Comparison of ENCODE assay signal across 8 cellular contexts in the genomic region with DNA sequence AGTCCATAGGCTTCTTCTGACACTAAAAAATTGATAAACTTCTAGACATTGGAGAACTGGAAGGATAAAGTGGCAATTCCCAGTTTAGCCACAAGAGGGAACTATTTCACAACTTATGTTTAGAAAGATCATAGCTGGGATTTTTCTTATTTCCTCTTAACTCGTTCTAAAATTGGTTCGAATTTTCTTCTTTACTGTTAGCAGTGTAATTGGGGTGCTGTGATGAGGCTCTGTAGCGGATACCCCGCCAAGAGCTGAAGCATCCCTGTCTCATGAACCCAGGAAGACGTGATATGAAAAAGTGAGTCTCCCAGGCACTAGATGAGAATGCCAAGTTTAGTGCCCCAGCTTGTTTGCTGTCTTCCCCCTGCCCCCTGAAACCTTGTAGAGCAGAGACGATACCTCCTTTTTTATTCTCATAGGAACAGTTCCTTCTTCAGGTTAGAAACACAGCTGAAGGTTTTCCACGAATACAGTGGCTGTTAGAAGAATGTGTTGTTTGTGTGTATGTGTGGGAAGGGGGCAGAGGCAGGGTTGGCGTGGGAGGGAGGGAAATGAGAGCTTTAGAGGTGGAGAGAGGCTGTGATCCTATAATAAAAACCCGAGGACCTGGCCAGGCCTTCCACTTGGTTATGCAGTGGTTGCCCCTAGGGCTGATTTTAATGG.
DNase-seq lines count a peak whose midpoint lies in the region; ATAC-seq and TF ChIP-seq lines count a peak whose summit lies in the region.

No MANE protein-coding gene starts in this region.

- no peak overlapping the region for H2BK5ac ChIP-seq in H9 (ENCODE audit: insufficient read length, low read length)

- H4K20me1 ChIP-seq in H9 (ENCODE audit: control insufficient read depth, insufficient read depth, insufficient read length): no peaks in the 10 kb centered on the region

- H3K27me3 ChIP-seq in H9 (ENCODE audit: insufficient read depth, low read length) (no peaks in the 10 kb centered on the region), breast epithelium (no peaks in the 10 kb centered on the region), tibial nerve (no peaks in the 10 kb centered on the region)

- TF ChIP-seq CTCF in H9 (conservative IDR thresholded peaks at IDR 0.05) (peak; percentile 95), breast epithelium (IDR thresholded peaks at IDR 0.05) (peak; percentile 73 to 82 (median 76)), tibial nerve (IDR thresholded peaks at IDR 0.05) (peak; percentile 66 to 83 (median 74))

- H3K9ac ChIP-seq in H9 (ENCODE audit: extremely low read depth, insufficient read length, low read length): no peak overlapping the region

- 100% methylated on average over 1 of the region's 9 CpGs for whole genome bisulfite sequencing in H9 (ENCODE audit: extremely low coverage, insufficient read length, low lambda C conversion rate)
- 1 to 4% methylated on average over 9 of the region's 9 CpGs for WGBS in tibial nerve, 2 donors

- no peak overlapping the region for H3K23ac ChIP-seq in H9 (ENCODE audit: insufficient read length, low read depth, low read length)

- H3K27me3 Mint-ChIP-seq in H9 (ENCODE audit: low read depth): peaks cover 2% of the 10 kb centered on the region

- ATAC-seq in GM18873 (IDR thresholded peaks at IDR 0.05; ENCODE audit: low FRiP score, unreplicated experiment): no peak
- no peak for ATAC-seq in HG02759 (IDR thresholded peaks at IDR 0.05; ENCODE audit: unreplicated experiment)

- peaks cover 0 to 5% of the 10 kb centered on the region in 2 experiments; a peak in 4 of 5 replicates for H3K9me3 Mint-ChIP-seq in H9

- no peaks in the 10 kb centered on the region for H3K36me3 ChIP-seq in breast epithelium
- H3K36me3 ChIP-seq in tibial nerve: no peaks in the 10 kb centered on the region

- no peak overlapping the region for H3T11ph ChIP-seq in H9 (ENCODE audit: low read length)

- peak overlapping the region; percentile 94 for H2AFZ ChIP-seq in H9 (ENCODE audit: low read length)

- no peak overlapping the region for H4K8ac ChIP-seq in H9 (replicated peaks; ENCODE audit: insufficient read length, low read depth, low read length)

- H3K4me3 ChIP-seq in breast epithelium: peak overlapping the region in 2 of 3 donors; percentile 15 to 45
- H3K4me3 ChIP-seq in tibial nerve: peak overlapping the region in 2 of 4 donors; percentile 0 to 11

- no peak overlapping the region for H2BK12ac ChIP-seq in H9 (ENCODE audit: insufficient read length, low read depth, low read length)

- H3K23me2 ChIP-seq in H9 (ENCODE audit: insufficient read length, low read depth, low read length, poor library complexity, severe bottlenecking): no peaks in the 10 kb centered on the region

- peak overlapping the region; percentile 28 for H3K4me2 ChIP-seq in H9 (ENCODE audit: insufficient read depth, insufficient read length, low read length)

- no peak overlapping the region for H3K27ac ChIP-seq in H9 (ENCODE audit: insufficient read length, low read depth, low read length)
- H3K27ac ChIP-seq in breast epithelium: peak overlapping the region in 1 of 2 donors; percentile 20
- no peak overlapping the region for H3K27ac ChIP-seq in tibial nerve

- DNase-seq in DMS114 treated with DMSO at 0.1 percent for 48 hours (lab: John Stamatoyannopoulos, UW; ENCODE audit: unreplicated experiment) (peak; percentile 36), H9 (no peak), NCI-H69 (lab: John Stamatoyannopoulos, UW) (peak; percentile 42), breast epithelium (ENCODE audit: low spot score in 2 of 2) (no peak), left kidney (ENCODE audit: low read depth, low spot score) (peak; percentile 68), tibial nerve (ENCODE audit: low spot score in 2 of 2) (peak in 1 of 2 donors; percentile 82)

- H3K4me1 ChIP-seq in H9 (ENCODE audit: insufficient read depth, low read length) (peaks cover 10% of the 10 kb centered on the region; the same call in 1 of the 2 replicates), breast epithelium (no peaks in the 10 kb centered on the region), tibial nerve (peaks cover 0 to 11% (median 3%) of the 10 kb centered on the region in 4 donors)

- H3K4me3 Mint-ChIP-seq in H9: peak overlapping the region in 1 of 2 experiments; percentile 43; a peak in 3 of 5 replicates

- intact Hi-C loops in breast epithelium (cut with DNase I; ENCODE audit: low total_unique reads): no loop called here

- H2BK15ac ChIP-seq in H9 (ENCODE audit: low read depth, low read length): no peak overlapping the region

- no peak overlapping the region for H3K14ac ChIP-seq in H9 (ENCODE audit: insufficient read depth, low read length)

- H3K56ac ChIP-seq in H9 (ENCODE audit: insufficient read length, low read depth, low read length): no peak overlapping the region

- H3K27ac Mint-ChIP-seq in H9: no peak overlapping the region; a peak in 1 of 7 replicates

- peaks cover 32 to 34% of the 10 kb centered on the region in 2 experiments for H3K4me1 Mint-ChIP-seq in H9

- TF ChIP-seq POLR2A in breast epithelium (IDR thresholded peaks at IDR 0.05) (no peak), tibial nerve (IDR thresholded peaks at IDR 0.05) (no peak)

- H3K9me3 ChIP-seq in H9 (ENCODE audit: control insufficient read depth, low read depth, low read length): no peaks in the 10 kb centered on the region
- H3K9me3 ChIP-seq in breast epithelium: no peaks in the 10 kb centered on the region
- no peaks in the 10 kb centered on the region for H3K9me3 ChIP-seq in tibial nerve

- H2BK120ac ChIP-seq in H9 (ENCODE audit: low read depth, low read length, poor library complexity, severe bottlenecking): no peak overlapping the region

- peaks cover 0 to 5% (median 0%) of the 10 kb centered on the region in 3 experiments; a peak in 3 of 7 replicates for H3K36me3 Mint-ChIP-seq in H9 (ENCODE audit: insufficient read depth in 1 of 3, low read depth in 3 of 3)

- no peak overlapping the region for H3K4ac ChIP-seq in H9 (ENCODE audit: low read depth, low read length)

- H4K5ac ChIP-seq in H9 (ENCODE audit: insufficient read length, low read depth, low read length): no peak overlapping the region

- H2AK5ac ChIP-seq in H9 (ENCODE audit: insufficient read length, low read length): no peak overlapping the region

- H4K91ac ChIP-seq in H9 (ENCODE audit: insufficient read length, low read depth, low read length): no peak overlapping the region

- TF ChIP-seq EP300 in tibial nerve (IDR thresholded peaks at IDR 0.05): no peak

- H3K79me1 ChIP-seq in H9 (ENCODE audit: insufficient read depth, low read depth, low read length, poor library complexity, severe bottlenecking): no peaks in the 10 kb centered on the region

- H3K79me2 ChIP-seq in H9 (ENCODE audit: insufficient read depth, low read length): no peaks in the 10 kb centered on the region

- no peak overlapping the region for H3K18ac ChIP-seq in H9 (ENCODE audit: insufficient read length, low read depth, low read length)

- H2BK20ac ChIP-seq in H9 (ENCODE audit: low read depth, low read length, poor library complexity, severe bottlenecking): no peak overlapping the region

Comparison
In these comparisons a context has a peak if more than half of its experiments do, and no peak if none do; other contexts are left out.
1. DNase-seq: peak in DMS114 treated with DMSO at 0.1 percent for 48 hours (single experiment), NCI-H69 (single experiment) and left kidney (single experiment); none in H9 (single experiment) and breast epithelium (0 of 2).
2. Peak in every context shown above with its lines, with median percentiles within 50 percentile points of each other: CTCF ChIP-seq.